19 cellular contexts compared by ENCODE assay signal in genomic region chr13:27261376-27261775, GRCh38. TPM values are rescaled to one million over a fixed set of nuclear protein-coding genes. Genes with fewer than 3 reads are reported as not detected.
DNase-seq lines count a peak whose midpoint lies in the region; ATAC-seq and TF ChIP-seq lines count a peak whose summit lies in the region.
"Had no signal": no experiment of that assay in that cellular context is flagged by ENCODE, and none has a peak within 500 bp of the region (broad histone marks: within the 10 kb centered on the region; RNA-seq: fewer than 3 reads in every experiment).

No MANE protein-coding gene starts in this region.

- H3K27ac ChIP-seq in PC-3 (ENCODE audit: low read length) (no peak overlapping the region), smooth muscle cell (ENCODE audit: low read depth) (peak overlapping the region; percentile 11), SJCRH30 (no peak overlapping the region)
- H3K27ac ChIP-seq: colonic mucosa, right atrium auricular region, SJSA1 had no signal

- TF ChIP-seq CTCF in PC-3 (conservative IDR thresholded peaks at IDR 0.05; ENCODE audit: low read depth, low read length), result no peak
- TF ChIP-seq CTCF in smooth muscle cell (IDR thresholded peaks at IDR 0.05; ENCODE audit: borderline replicate concordance, insufficient read depth, poor library complexity, severe bottlenecking), result no peak

- peaks cover 20 to 24% of the 10 kb centered on the region in 2 donors for H3K4me1 Mint-ChIP-seq in effector memory CD8-positive, alpha-beta T cell (ENCODE audit: low read depth in 2 of 2)

- peak overlapping the region; percentile 26 to 91 for H3K27ac Mint-ChIP-seq in effector memory CD8-positive, alpha-beta T cell

- intact Hi-C loops in PC-3 (cut with micrococcal nuclease), result no loop called here

- H2AFZ ChIP-seq in PC-3 (ENCODE audit: low read length) (no peak overlapping the region), smooth muscle cell (ENCODE audit: low read depth) (no peak overlapping the region)

- no peaks in the 10 kb centered on the region for H3K27me3 Mint-ChIP-seq in effector memory CD8-positive, alpha-beta T cell

- H3K9me2 ChIP-seq in PC-3 (replicated peaks; ENCODE audit: low read length), result no peaks in the 10 kb centered on the region

- CTCF ChIA-PET in PC-3 (lab: Charles Lee), result no interaction called here

- H3K4me2 ChIP-seq in PC-3 (ENCODE audit: low read length) (no peak overlapping the region), smooth muscle cell (no peak overlapping the region)

- 78% methylated on average over 5 of the region's 5 CpGs for WGBS in smooth muscle cell (ENCODE audit: low lambda C conversion rate)

- DNase-seq in NCI-H2196 (lab: John Stamatoyannopoulos, UW; ENCODE audit: unreplicated experiment) (peak; percentile 10), NCI-H2196 treated with DMSO at 0.1 percent for 48 hours (lab: John Stamatoyannopoulos, UW; ENCODE audit: unreplicated experiment) (no peak), PC-3 (peak; percentile 63), smooth muscle cell (lab: John Stamatoyannopoulos, UW; ENCODE audit: unreplicated experiment) (no peak), SJCRH30 (no peak)
- no peak for DNase-seq in effector memory CD8-positive, alpha-beta T cell
- DNase-seq: activated CD8-positive, alpha-beta memory T cell treated with anti-CD3 and anti-CD28 coated beads, Interleukin-2, amount 50 U/mL, for 4 hours; colonic mucosa; left colon; MG63; NCI-H2171; stimulated activated CD4-positive, alpha-beta T cell treated with anti-CD3 and anti-CD28 coated beads, Interleukin-4, amount 100 ng/mL, for 4 hours had no signal

- peak; percentile 32 for ATAC-seq in PC-3
- peak; percentile 49 for ATAC-seq in effector memory CD8-positive, alpha-beta T cell (replicated peaks)
- ATAC-seq in HG02763 (IDR thresholded peaks at IDR 0.05; ENCODE audit: unreplicated experiment), result no peak
- ATAC-seq in GM19328 (IDR thresholded peaks at IDR 0.05; ENCODE audit: unreplicated experiment), result no peak
- ATAC-seq: left colon had no signal

- no peak overlapping the region for H3K4me3 Mint-ChIP-seq in effector memory CD8-positive, alpha-beta T cell
- H3K4me3 Mint-ChIP-seq: nephron had no signal

- no peaks in the 10 kb centered on the region for H3K9me3 Mint-ChIP-seq in effector memory CD8-positive, alpha-beta T cell
- H3K9me3 Mint-ChIP-seq: nephron had no signal

- H3K9me3 ChIP-seq in PC-3 (ENCODE audit: low read length) (no peaks in the 10 kb centered on the region), smooth muscle cell (replicated peaks; ENCODE audit: low read depth) (no peaks in the 10 kb centered on the region), SJCRH30 (replicated peaks) (no peaks in the 10 kb centered on the region)
- H3K9me3 ChIP-seq: colonic mucosa, esophagus muscularis mucosa, HAP-1, MG63, right atrium auricular region, SJSA1 had no signal

- H3K27me3 ChIP-seq in PC-3 (ENCODE audit: low read length), result no peaks in the 10 kb centered on the region
- no peaks in the 10 kb centered on the region for H3K27me3 ChIP-seq in smooth muscle cell (ENCODE audit: low read depth)
- H3K27me3 ChIP-seq in SJCRH30, result no peaks in the 10 kb centered on the region
- H3K27me3 ChIP-seq: colonic mucosa, esophagus muscularis mucosa, MG63, right atrium auricular region, SJSA1 had no signal

- H3K4me1 ChIP-seq in PC-3 (ENCODE audit: insufficient read depth, low read length) (peaks cover 11% of the 10 kb centered on the region; the same call in 1 of the 2 replicates), smooth muscle cell (ENCODE audit: low read depth) (no peaks in the 10 kb centered on the region), SJCRH30 (peaks cover 21% of the 10 kb centered on the region)
- H3K4me1 ChIP-seq: colonic mucosa, SJSA1 had no signal

- H3K4me3 ChIP-seq in PC-3 (ENCODE audit: low read length) (no peak overlapping the region), smooth muscle cell (no peak overlapping the region), SJCRH30 (no peak overlapping the region)
- H3K4me3 ChIP-seq: colonic mucosa, esophagus muscularis mucosa, HAP-1, MG63, right atrium auricular region, SJSA1 had no signal

- no TSS peak for BruUV-seq in PC-3 (replicated peaks; lab: Mats Ljungman, UMichigan)

- no peak overlapping the region for H3K9ac ChIP-seq in PC-3 (ENCODE audit: low read length)
- H3K9ac ChIP-seq in smooth muscle cell (ENCODE audit: low read depth), result no peak overlapping the region

- H3F3A ChIP-seq in PC-3 (ENCODE audit: low read length, unreplicated experiment) (peaks cover 4% of the 10 kb centered on the region), smooth muscle cell (ENCODE audit: low read depth) (peaks cover 27% of the 10 kb centered on the region)

- H3K36me3 ChIP-seq in PC-3 (ENCODE audit: low read depth, low read length) (peaks cover 20% of the 10 kb centered on the region), smooth muscle cell (ENCODE audit: low read depth) (peaks cover 6% of the 10 kb centered on the region), SJCRH30 (peaks cover 51% of the 10 kb centered on the region)
- H3K36me3 ChIP-seq: colonic mucosa had no signal

- H4K20me1 ChIP-seq in PC-3 (ENCODE audit: low read length), result peaks cover 22% of the 10 kb centered on the region; the same call in 1 of the 2 replicates
- peaks cover 57% of the 10 kb centered on the region for H4K20me1 ChIP-seq in smooth muscle cell (ENCODE audit: low read depth)

- H3K79me2 ChIP-seq in PC-3 (ENCODE audit: low read length) (0 out of 2 replicates have a peak, but pooled peaks cover 5% of the 10 kb centered on the region), smooth muscle cell (ENCODE audit: low read depth) (peaks cover 5% of the 10 kb centered on the region)

- POLR2A ChIA-PET in PC-3 (lab: Charles Lee; ENCODE audit: unreplicated experiment), result no interaction called here

- peaks cover 44% of the 10 kb centered on the region for H3K36me3 Mint-ChIP-seq in effector memory CD8-positive, alpha-beta T cell (ENCODE audit: insufficient read depth)

RNA-seq across cellular contexts. Expression of gene RASL11A, which starts 9.3 kb away (rescaled TPM):
- total RNA-seq in PC-3 (2014; rRNA removed), result 43.3 and 59.7 TPM in 2 replicates
- 1.9 and 2.9 TPM in 2 replicates for total RNA-seq in smooth muscle cell
- polyA plus RNA-seq in smooth muscle cell, result 0.30 TPM in 1 of 2 replicates, not detected in the other
- total RNA-seq in SJCRH30 (2014; rRNA removed; shearing (Covaris generic)), result 0.75 and 1.1 TPM in 2 replicates

RNA-seq across cellular contexts. Expression of gene RPL21, which starts 10.0 kb away (rescaled TPM):
- total RNA-seq in PC-3 (2014; rRNA removed), result 380 and 552 TPM in 2 replicates
- 1,167 and 1,191 TPM in 2 replicates for total RNA-seq in smooth muscle cell
- 361 and 374 TPM in 2 replicates for polyA plus RNA-seq in smooth muscle cell
- total RNA-seq in SJCRH30 (2014; rRNA removed; shearing (Covaris generic)), result 2,116 and 2,164 TPM in 2 replicates

Comparison
In these comparisons a context has a peak if more than half of its experiments do, and no peak if none do; other contexts are left out.
1. DNase-seq: peak in NCI-H2196 (single experiment) and PC-3 (single experiment); none in NCI-H2196 treated with DMSO at 0.1 percent for 48 hours (single experiment), effector memory CD8-positive, alpha-beta T cell (0 of 3), smooth muscle cell (single experiment) and SJCRH30 (0 of 2).
2. ATAC-seq: peak in PC-3 (single experiment) and effector memory CD8-positive, alpha-beta T cell (single experiment); none in HG02763 (single experiment) and GM19328 (single experiment).
3. RNA of gene RASL11A, which starts 9.3 kb away (total RNA-seq): 43.3 to 59.7 TPM in PC-3; 1.9 to 2.9 TPM in smooth muscle cell and 0.75 to 1.1 TPM in SJCRH30; every median in the first group is over 10 times any median in the second.